ENCODE assay signal across 7 cellular contexts in the genomic region with DNA sequence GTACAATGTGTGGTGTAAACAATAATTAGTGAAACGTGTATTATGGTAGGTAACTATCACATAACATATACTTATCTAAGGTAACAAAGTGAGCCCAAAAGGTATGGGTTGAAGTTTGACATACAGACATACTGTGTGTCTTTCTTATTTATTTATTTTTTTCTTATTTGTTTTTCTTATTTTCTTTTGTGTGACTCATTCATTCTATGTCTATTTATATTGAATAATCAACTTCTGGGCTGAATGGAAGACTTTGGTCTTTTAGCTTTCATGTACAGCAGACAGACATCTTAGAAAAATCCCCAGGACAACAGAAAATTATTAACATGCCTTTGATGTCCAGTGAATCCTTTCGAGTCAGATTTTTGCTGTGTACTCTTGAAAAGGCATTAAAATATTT.
"Had no signal": no experiment of that assay in that cellular context is flagged by ENCODE, and none has a peak within 500 bp of the region (broad histone marks: within the 10 kb centered on the region; RNA-seq: fewer than 3 reads in every experiment).

No MANE protein-coding gene starts in this region.

- DNase-seq: H9, HCEC 1CT, KBM-7 had no signal

- H3K4me3 ChIP-seq: GM23338 had no signal

- H2AFZ ChIP-seq: GM23338 had no signal

- ATAC-seq: GM23338 had no signal

- H3K4me2 ChIP-seq: GM23338 had no signal

- FAIRE-seq: H1, H54, HTR-8/SVneo had no signal
